In the genomic region with DNA sequence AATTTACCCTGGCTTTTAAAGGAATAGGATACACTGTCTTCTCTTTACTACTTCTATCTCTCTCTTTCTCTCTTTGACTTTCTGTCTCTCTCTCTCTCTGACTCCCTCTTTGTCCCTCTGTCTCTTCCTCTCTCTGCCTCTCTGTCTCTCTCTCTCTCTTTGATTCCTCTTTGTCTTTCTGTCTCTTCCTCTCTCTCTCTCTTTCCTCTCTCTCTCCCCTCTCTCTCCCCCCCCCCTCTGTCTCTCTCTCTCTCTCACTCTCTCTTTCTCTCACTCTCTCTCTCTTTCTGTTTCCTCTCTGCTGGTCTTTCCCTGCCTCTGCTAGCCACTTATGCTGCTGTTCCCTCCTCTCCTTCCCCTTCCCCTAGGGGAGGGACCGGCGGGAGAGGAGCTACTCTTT, we compare ENCODE assay signal across 34 cellular contexts.
"Had no signal": no experiment of that assay in that cellular context is flagged by ENCODE, and none has a peak within 500 bp of the region (broad histone marks: within the 10 kb centered on the region; RNA-seq: fewer than 3 reads in every experiment).

No MANE protein-coding gene starts in this region.

- H3K27me3 ChIP-seq: ascending aorta, brain microvascular endothelial cell, heart right ventricle, suprapubic skin, tibial artery, upper lobe of right lung had no signal

- H3K27ac Mint-ChIP-seq: activated naive CD4-positive, alpha-beta T cell treated with anti-CD3 and anti-CD28 coated beads for 36 hours; activated naive CD8-positive, alpha-beta T cell treated with anti-CD3 and anti-CD28 coated beads, Interleukin-2, amount 10 ng/mL, durations not matched to agents 7 days and 5 days; effector memory CD8-positive, alpha-beta T cell; naive B cell; stimulated activated memory B cell treated with anti-CD40 and anti-IgM and Interleukin-4, amounts not matched to agents 10 μg/mL and 1 μg/mL and 100 μg/mL, for 72 hours; T-helper 1 cell treated with Interleukin-12 subunit alpha and Interleukin-12 subunit beta and Interleukin-4 antibody, amounts not matched to agents 30 μg/mL and 1 μg/mL, for 36 hours had no signal

- H3K9me3 ChIP-seq: psoas muscle had no signal

- H3K27me3 Mint-ChIP-seq: activated naive CD8-positive, alpha-beta T cell treated with anti-CD3 and anti-CD28 coated beads, Interleukin-2, amount 10 ng/mL, durations not matched to agents 7 days and 5 days; effector memory CD8-positive, alpha-beta T cell; stimulated activated memory B cell treated with anti-CD40 and anti-IgM and Interleukin-4, amounts not matched to agents 10 μg/mL and 1 μg/mL and 100 μg/mL, for 72 hours; stimulated activated naive CD8-positive, alpha-beta T cell treated with anti-CD3 and anti-CD28 coated beads, Interleukin-15, amount 100 ng/mL, for 72 hours had no signal

- H3K9ac ChIP-seq: parathyroid adenoma had no signal

- H3K4me3 ChIP-seq: ascending aorta, coronary artery, heart right ventricle, left ventricle myocardium inferior, lung, psoas muscle, smooth muscle cell, suprapubic skin, tibial artery, upper lobe of right lung had no signal

- ATAC-seq: activated CD4-positive, CD25-positive, alpha-beta regulatory T cell treated with anti-CD3 and anti-CD28 coated beads, Interleukin-2, amount 50 U/mL, for 24 hours; effector memory CD8-positive, alpha-beta T cell; esophagus mucosa; heart right ventricle; psoas muscle; stimulated activated memory B cell treated with anti-CD40 and anti-IgM and Interleukin-4, amounts not matched to agents 10 μg/mL and 1 μg/mL and 100 μg/mL, for 72 hours; stimulated activated naive CD8-positive, alpha-beta T cell treated with anti-CD3 and anti-CD28 coated beads, Interleukin-15, amount 100 ng/mL, for 72 hours; upper lobe of right lung had no signal

- DNase-seq: activated CD4-positive, alpha-beta T cell treated with anti-CD3 and anti-CD28 coated beads for 48 hours; activated CD4-positive, alpha-beta T cell treated with anti-CD3 and anti-CD28 coated beads, Interleukin-2, amount 50 U/mL, for 48 hours; activated CD8-positive, alpha-beta memory T cell treated with anti-CD3 and anti-CD28 coated beads for 24 hours; activated effector memory CD4-positive, alpha-beta T cell treated with Interleukin-2 at 50 U/mL for 16 hours; activated naive CD4-positive, alpha-beta T cell treated with anti-CD3 and anti-CD28 coated beads for 36 hours; activated naive CD8-positive, alpha-beta T cell treated with anti-CD3 and anti-CD28 coated beads, Interleukin-2, amount 10 ng/mL, durations not matched to agents 7 days and 5 days; brain microvascular endothelial cell; effector memory CD8-positive, alpha-beta T cell; foreskin melanocyte; heart right ventricle; left ventricle myocardium inferior; naive B cell; occipital lobe; psoas muscle; stimulated activated CD4-positive, alpha-beta T cell treated with anti-CD3 and anti-CD28 coated beads, Interleukin-1b, Interleukin-23, amount 100 ng/mL, for 48 hours; stimulated activated CD4-positive, alpha-beta T cell treated with anti-CD3 and anti-CD28 coated beads, Interleukin-4, amount 100 ng/mL, for 4 hours; stimulated activated CD8-positive, alpha-beta memory T cell treated with anti-CD3 and anti-CD28 coated beads, Interleukin-4, amount 100 ng/mL, for 48 hours; stimulated activated naive CD8-positive, alpha-beta T cell treated with anti-CD3 and anti-CD28 coated beads, Interleukin-15, amount 100 ng/mL, for 72 hours; T1000; tibial artery; upper lobe of right lung; WERI-Rb-1 had no signal

- FAIRE-seq: endothelial cell of umbilical vein, islet of Langerhans had no signal

- H3K4me3 Mint-ChIP-seq: activated naive CD4-positive, alpha-beta T cell treated with anti-CD3 and anti-CD28 coated beads for 36 hours; activated naive CD8-positive, alpha-beta T cell treated with anti-CD3 and anti-CD28 coated beads, Interleukin-2, amount 10 ng/mL, durations not matched to agents 7 days and 5 days; effector memory CD8-positive, alpha-beta T cell; naive B cell; stimulated activated memory B cell treated with anti-CD40 and anti-IgM and Interleukin-4, amounts not matched to agents 10 μg/mL and 1 μg/mL and 100 μg/mL, for 72 hours; stimulated activated naive CD8-positive, alpha-beta T cell treated with anti-CD3 and anti-CD28 coated beads, Interleukin-15, amount 100 ng/mL, for 72 hours; T-helper 1 cell treated with Interleukin-12 subunit alpha and Interleukin-12 subunit beta and Interleukin-4 antibody, amounts not matched to agents 30 μg/mL and 1 μg/mL, for 36 hours had no signal

- H2AFZ ChIP-seq: parathyroid adenoma had no signal

- H3K4me1 Mint-ChIP-seq: naive B cell; stimulated activated memory B cell treated with anti-CD40 and anti-IgM and Interleukin-4, amounts not matched to agents 10 μg/mL and 1 μg/mL and 100 μg/mL, for 72 hours; stimulated activated naive CD8-positive, alpha-beta T cell treated with anti-CD3 and anti-CD28 coated beads, Interleukin-15, amount 100 ng/mL, for 72 hours had no signal

- H3K27ac ChIP-seq: ascending aorta, brain microvascular endothelial cell, coronary artery, heart right ventricle, left ventricle myocardium inferior, parathyroid adenoma, psoas muscle, suprapubic skin, tibial artery, upper lobe of right lung, WERI-Rb-1 had no signal

- H3K36me3 ChIP-seq: ascending aorta, brain microvascular endothelial cell, suprapubic skin, upper lobe of right lung, WERI-Rb-1 had no signal

- H3K4me1 ChIP-seq: ascending aorta, parathyroid adenoma, suprapubic skin, upper lobe of right lung had no signal

- H3K4me2 ChIP-seq: smooth muscle cell had no signal
